In genomic region chr10:131982185-131982756, GRCh38 we compare ENCODE assay signal across 9 cellular contexts. TPM values are rescaled to one million over a fixed set of nuclear protein-coding genes. Genes with fewer than 3 reads are reported as not detected.
DNase-seq lines count a peak whose midpoint lies in the region; ATAC-seq and TF ChIP-seq lines count a peak whose summit lies in the region.
"Had no signal": no experiment of that assay in that cellular context is flagged by ENCODE, and none has a peak within 500 bp of the region (broad histone marks: within the 10 kb centered on the region; RNA-seq: fewer than 3 reads in every experiment).

No MANE protein-coding gene starts in this region.

- 0 out of 2 replicates have a peak, but pooled peaks cover 5% of the 10 kb centered on the region for H3K9me3 ChIP-seq in SJSA1 (replicated peaks)
- no peaks in the 10 kb centered on the region for H3K9me3 ChIP-seq in spleen

- no peaks in the 10 kb centered on the region for H3K27me3 Mint-ChIP-seq in HFFc6 (ENCODE audit: insufficient read depth)

- H3K4me3 ChIP-seq in SJSA1 (peak overlapping the region; percentile 88), foreskin fibroblast (ENCODE audit: low read depth in 1 of 2, low read length in 2 of 2) (peak overlapping the region; percentile 59 to 63), spleen (peak overlapping the region; percentile 53 to 94 (median 76))

- no peak overlapping the region for H3K27ac Mint-ChIP-seq in HFFc6

- WGBS in spleen, 5 donors: 0 to 2% (median 1%) methylated on average over 29 to 83 of the region's 83 CpGs

- H3K27me3 ChIP-seq in SJSA1 (replicated peaks) (no peaks in the 10 kb centered on the region), spleen (replicated peaks in 1 of 7) (peaks cover 0 to 28% (median 0%) of the 10 kb centered on the region in 7 donors)

- intact Hi-C loops in spleen (cut with DNase I; ENCODE audit: low total_unique reads): no loop called here

- TF ChIP-seq POLR2A in spleen (IDR thresholded peaks at IDR 0.05): no peak

- H3K4me1 ChIP-seq in SJSA1 (replicated peaks) (peaks cover 41% of the 10 kb centered on the region), spleen (peaks cover 0 to 38% (median 31%) of the 10 kb centered on the region in 6 donors)

- H3K36me3 ChIP-seq in SJSA1: peaks cover 21% of the 10 kb centered on the region
- no peaks in the 10 kb centered on the region for H3K36me3 ChIP-seq in spleen

- no peak for ATAC-seq in left lobe of liver

- H3K27ac ChIP-seq in SJSA1 (peak overlapping the region; percentile 62), spleen (peak overlapping the region in 4 of 8 donors; percentile 50 to 80 (median 69))
- H3K27ac ChIP-seq: 22Rv1 had no signal

- peaks cover 46% of the 10 kb centered on the region for H3K4me1 Mint-ChIP-seq in HFFc6 (ENCODE audit: low read depth)

- peak overlapping the region; percentile 69; the same call in 1 of the 2 replicates for H3K4me3 Mint-ChIP-seq in HFFc6

- TF ChIP-seq CTCF in HFFc6 (IDR thresholded peaks at IDR 0.05) (no peak), foreskin fibroblast (IDR thresholded peaks at IDR 0.05; ENCODE audit: low read depth, low read length) (no peak), spleen (IDR thresholded peaks at IDR 0.05 in 8 of 11, conservative IDR thresholded peaks at IDR 0.05 in 3 of 11) (no peak)

- no peaks in the 10 kb centered on the region for H3K9me3 Mint-ChIP-seq in HFFc6

- peaks cover 20% of the 10 kb centered on the region; the same call in 1 of the 2 replicates for H3K36me3 Mint-ChIP-seq in HFFc6 (ENCODE audit: low read depth)

- DNase-seq in DMS 273 (lab: John Stamatoyannopoulos, UW; ENCODE audit: unreplicated experiment): peak; percentile 39
- DNase-seq in DMS 273 treated with DMSO at 0.1 percent for 48 hours (lab: John Stamatoyannopoulos, UW): no peak
- no peak for DNase-seq in HFFc6
- no peak for DNase-seq in SJSA1 (ENCODE audit: low read depth in 1 of 2, low spot score in 2 of 2)
- no peak for DNase-seq in foreskin fibroblast
- no peak for DNase-seq in spleen
- DNase-seq in left lobe of liver (ENCODE audit: low spot score): no peak
- no peak for DNase-seq in inferior parietal cortex (ENCODE audit: extremely low spot score)

RNA-seq across cellular contexts. Expression of gene BNIP3, which starts 0.5 kb away (rescaled TPM):
- 100 to 1,000 TPM in 1 of 6 experiments, 10 to 100 TPM in 5; 71.0 to 107 (median 78.3) TPM for total RNA-seq in HFFc6 (2021; fragmentation: NEBNext Ultra II Directional; extraction: Animal tissue kit (Norgen Biotek cat#: 25700))
- 145 and 166 TPM in 2 replicates for total RNA-seq in SJSA1 (2014; rRNA removed; shearing (Covaris generic))
- total RNA-seq in spleen (10 to 100 TPM; 13.9 to 42.6 (median 36.9) TPM), left lobe of liver (90.4 TPM)
- 1 to 10 TPM; 4.2 to 8.4 (median 6.4) TPM for polyA plus RNA-seq in spleen
